7 cellular contexts compared by ENCODE assay signal in genomic region chr19:3537438-3538240, GRCh38. TPM values are rescaled to one million over a fixed set of nuclear protein-coding genes. Genes with fewer than 3 reads are reported as not detected.
DNase-seq lines count a peak whose midpoint lies in the region; ATAC-seq and TF ChIP-seq lines count a peak whose summit lies in the region.
"Had no signal": no experiment of that assay in that cellular context is flagged by ENCODE, and none has a peak within 500 bp of the region (broad histone marks: within the 10 kb centered on the region; RNA-seq: fewer than 3 reads in every experiment).

No MANE protein-coding gene starts in this region.

- CTCF ChIA-PET in WTC11 (lab: Charles Lee): interaction anchor here (0.9 to 3.9 kb wide), 6 partner anchors 8 to 150 kb away, joined by 3 to 22 read pairs (median 6); no protein-coding TSS in a partner anchor

- POLR2A ChIA-PET in WTC11 (lab: Charles Lee): no interaction called here

- DNase-seq in H7 (peak; percentile 79), WTC11 (ENCODE audit: low spot score) (no peak), nephron progenitor cell (no peak), G401 (ENCODE audit: low spot score) (no peak), GM13976 (ENCODE audit: low spot score) (no peak), AML-193 (lab: John Stamatoyannopoulos, UW) (no peak)
- DNase-seq: stimulated activated naive CD4-positive, alpha-beta T cell had no signal

- ATAC-seq in WTC11: no peak; the same call in 1 of the 2 replicates

- H3K36me3 Mint-ChIP-seq in WTC11: peaks cover 27% of the 10 kb centered on the region
- H3K36me3 Mint-ChIP-seq in nephron progenitor cell (ENCODE audit: low read depth): peaks cover 19% of the 10 kb centered on the region

- H3K4me1 Mint-ChIP-seq in WTC11 (peaks cover 9% of the 10 kb centered on the region), nephron progenitor cell (peaks cover 6% of the 10 kb centered on the region)

- H3K27me3 ChIP-seq in H7 (ENCODE audit: control insufficient read depth, insufficient read depth, low read length): no peaks in the 10 kb centered on the region

- peaks cover 4% of the 10 kb centered on the region for H3K9me3 Mint-ChIP-seq in WTC11
- no peaks in the 10 kb centered on the region for H3K9me3 Mint-ChIP-seq in nephron progenitor cell

- H3K27me3 Mint-ChIP-seq in WTC11 (ENCODE audit: low read depth) (no peaks in the 10 kb centered on the region), nephron progenitor cell (ENCODE audit: low read depth, poor library complexity) (no peaks in the 10 kb centered on the region)

- TF ChIP-seq CTCF in WTC11 (IDR thresholded peaks at IDR 0.05) (no peak), nephron progenitor cell (IDR thresholded peaks at IDR 0.05) (no peak), GM13976 (IDR thresholded peaks at IDR 0.05; ENCODE audit: borderline replicate concordance, control extremely low read depth, extremely low read depth, insufficient read depth, missing control alignments) (no peak)

- in situ Hi-C loops in G401 (cut with HindIII; ENCODE audit: low sequenced_read_pairs) (no loop called here), GM13976 (cut with MboI; ENCODE audit: low sequenced_read_pairs, unreplicated experiment) (no loop called here)

- no peak overlapping the region for H3K4me3 ChIP-seq in H7 (ENCODE audit: insufficient read depth, low read depth, low read length)

- H3K27ac Mint-ChIP-seq in WTC11 (no peak overlapping the region; the same call in 1 of the 2 replicates), nephron progenitor cell (peak overlapping the region; percentile 90)

- H3K4me3 Mint-ChIP-seq in WTC11: no peak overlapping the region
- H3K4me3 Mint-ChIP-seq in nephron progenitor cell: no peak overlapping the region

- H3K36me3 ChIP-seq in H7 (replicated peaks; ENCODE audit: control insufficient read depth, insufficient read depth, low read length): peaks cover 4% of the 10 kb centered on the region

TF ChIP-seq in WTC11, 78 proteins besides CTCF, POLR2A, EP300 and RAD21:
- TF ChIP-seq HMGA2 (CRISPR knock-in tag; IDR thresholded peaks at IDR 0.05) (no peak), GTF2I (CRISPR knock-in tag; conservative IDR thresholded peaks at IDR 0.05) (peak; percentile 86), NR2C2 (CRISPR knock-in tag; IDR thresholded peaks at IDR 0.05) (no peak), ATF2 (CRISPR knock-in tag; IDR thresholded peaks at IDR 0.05; ENCODE audit: borderline replicate concordance, low read depth) (no peak), PRRX2 (CRISPR knock-in tag; IDR thresholded peaks at IDR 0.05) (no peak), RORB (CRISPR knock-in tag; IDR thresholded peaks at IDR 0.05) (no peak), PREB (CRISPR knock-in tag; IDR thresholded peaks at IDR 0.05; ENCODE audit: borderline replicate concordance) (no peak), ZNF121 (CRISPR knock-in tag; IDR thresholded peaks at IDR 0.05) (no peak), PRDM15 (CRISPR knock-in tag; IDR thresholded peaks at IDR 0.05) (no peak)

RNA-seq across cellular contexts. Expression of gene TEKTIP1, which starts 1.3 kb away (rescaled TPM):
- total RNA-seq in H7 (2014; rRNA removed; shearing (Covaris generic)): 1.6 TPM in 1 of 2 replicates, not detected in the other
- total RNA-seq in WTC11 (2021): 3.3 to 6.3 TPM (median 4.7 TPM) in 3 replicates
- total RNA-seq in G401 (2014; rRNA removed; shearing (Covaris generic)): not detected in 2 replicates

RNA-seq across cellular contexts. Expression of gene MFSD12, which starts 19.7 kb away (rescaled TPM):
- total RNA-seq in H7 (2014; rRNA removed; shearing (Covaris generic)): 34.6 and 42.3 TPM in 2 replicates
- 59.9 to 75.4 TPM (median 71.0 TPM) in 3 replicates for total RNA-seq in WTC11 (2021)
- 128 and 151 TPM in 2 replicates for total RNA-seq in G401 (2014; rRNA removed; shearing (Covaris generic))

RNA-seq across cellular contexts. Expression of gene FZR1, which starts 31.5 kb away (rescaled TPM):
- 71.6 and 76.6 TPM in 2 replicates for total RNA-seq in H7 (2014; rRNA removed; shearing (Covaris generic))
- 43.6 to 60.8 TPM (median 44.4 TPM) in 3 replicates for total RNA-seq in WTC11 (2021)
- 76.0 and 81.3 TPM in 2 replicates for total RNA-seq in G401 (2014; rRNA removed; shearing (Covaris generic))

RNA-seq across cellular contexts. Expression of gene HMG20B, which starts 35.1 kb away (rescaled TPM):
- 109 and 124 TPM in 2 replicates for total RNA-seq in H7 (2014; rRNA removed; shearing (Covaris generic))
- total RNA-seq in WTC11 (2021): 115 to 132 TPM (median 121 TPM) in 3 replicates
- total RNA-seq in G401 (2014; rRNA removed; shearing (Covaris generic)): 131 and 174 TPM in 2 replicates

RNA-seq across cellular contexts. Expression of gene DOHH, which starts 37.2 kb away (rescaled TPM):
- 24.1 and 32.1 TPM in 2 replicates for total RNA-seq in H7 (2014; rRNA removed; shearing (Covaris generic))
- total RNA-seq in WTC11 (2021): 16.9 to 22.2 TPM (median 18.3 TPM) in 3 replicates
- 53.9 and 64.8 TPM in 2 replicates for total RNA-seq in G401 (2014; rRNA removed; shearing (Covaris generic))
